2 cellular contexts compared by ENCODE assay signal in the genomic region with DNA sequence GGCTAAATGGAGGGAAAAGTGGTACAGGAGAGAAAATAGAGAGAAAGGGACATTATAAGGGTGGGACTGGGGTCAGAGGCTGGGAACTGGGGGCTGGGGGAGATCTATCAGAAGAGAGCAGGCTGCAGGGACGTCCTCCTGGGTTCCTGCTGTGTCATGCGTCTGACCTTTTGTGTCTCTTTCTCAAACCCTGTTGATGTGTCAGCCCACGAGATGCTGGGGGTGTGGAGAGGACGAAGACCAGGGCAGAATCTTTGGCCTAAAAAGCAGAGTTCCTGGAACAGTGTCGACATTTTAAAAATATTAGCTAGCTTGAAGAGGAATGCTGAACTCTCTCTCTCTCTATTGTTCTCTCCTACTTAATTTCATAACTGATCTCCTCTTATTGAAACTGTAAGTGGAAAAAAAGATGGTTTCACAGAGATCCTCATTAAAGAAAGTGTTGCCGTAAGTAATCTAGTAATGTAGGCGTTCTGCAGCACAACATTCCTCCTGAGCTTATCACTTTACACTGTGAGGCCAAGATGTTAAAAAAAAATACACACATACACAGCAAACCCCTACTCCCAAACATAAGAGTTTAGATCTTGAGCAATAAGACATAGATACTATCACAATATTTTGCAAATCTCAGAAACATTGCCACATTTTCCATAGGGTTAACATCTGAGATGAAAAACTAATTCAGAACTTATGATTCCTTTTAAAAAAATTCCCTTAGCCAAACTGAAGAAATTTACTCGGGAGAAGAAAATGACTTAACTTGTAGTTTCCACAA.
TF ChIP-seq lines count a peak whose summit lies in the region.

No MANE protein-coding gene starts in this region.

TF ChIP-seq in H1, 55 proteins besides CTCF, POLR2A, EP300 and RAD21:
- TF ChIP-seq SP1 (IDR thresholded peaks at IDR 0.05; ENCODE audit: low read depth, low read length): no peak
- TF ChIP-seq BACH1 (IDR thresholded peaks at IDR 0.05; ENCODE audit: low read length): no peak
- TF ChIP-seq SIRT6 (IDR thresholded peaks at IDR 0.05; ENCODE audit: low read length): no peak
- no peak for TF ChIP-seq BCL11A (IDR thresholded peaks at IDR 0.05; ENCODE audit: low read depth in 2 of 2, low read length in 2 of 2)
- TF ChIP-seq RXRA (IDR thresholded peaks at IDR 0.05; ENCODE audit: insufficient read depth, low read depth, low read length): no peak
- TF ChIP-seq JUND (IDR thresholded peaks at IDR 0.05; ENCODE audit: low read length): no peak
- TF ChIP-seq SP4 (IDR thresholded peaks at IDR 0.05; ENCODE audit: low read length): no peak
- TF ChIP-seq TAF1 (IDR thresholded peaks at IDR 0.05; ENCODE audit: low read depth, low read length): no peak
- TF ChIP-seq CBX5 (IDR thresholded peaks at IDR 0.05; ENCODE audit: low read depth, low read length): no peak
- no peak for TF ChIP-seq CEBPB (IDR thresholded peaks at IDR 0.05; ENCODE audit: low read depth, low read length)
- TF ChIP-seq JUN (IDR thresholded peaks at IDR 0.05; ENCODE audit: low read depth, low read length): no peak
- TF ChIP-seq TCF12 (IDR thresholded peaks at IDR 0.05; ENCODE audit: low read depth, low read length): no peak
- TF ChIP-seq POU5F1 (IDR thresholded peaks at IDR 0.05; ENCODE audit: low read depth, low read length): no peak
- TF ChIP-seq, protein P1, sequence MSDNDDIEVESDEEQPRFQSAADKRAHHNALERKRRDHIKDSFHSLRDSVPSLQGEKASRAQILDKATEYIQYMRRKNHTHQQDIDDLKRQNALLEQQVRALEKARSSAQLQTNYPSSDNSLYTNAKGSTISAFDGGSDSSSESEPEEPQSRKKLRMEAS (IDR thresholded peaks at IDR 0.05): no peak
- TF ChIP-seq SAP30 (IDR thresholded peaks at IDR 0.05; ENCODE audit: insufficient read depth, insufficient replicate concordance, low read length): no peak

TF ChIP-seq in HepG2, 621 proteins besides CTCF, POLR2A, EP300 and RAD21:
- TF ChIP-seq JARID2 (CRISPR knock-in tag; IDR thresholded peaks at IDR 0.05; ENCODE audit: insufficient replicate concordance) (no peak), SIX1 (CRISPR knock-in tag; IDR thresholded peaks at IDR 0.05; ENCODE audit: borderline replicate concordance) (no peak), ZNF484 (CRISPR knock-in tag; IDR thresholded peaks at IDR 0.05; ENCODE audit: borderline replicate concordance, low read depth) (no peak), JUN (CRISPR knock-in tag; IDR thresholded peaks at IDR 0.05) (no peak), KMT2A (CRISPR knock-in tag; IDR thresholded peaks at IDR 0.05) (no peak), ZBTB20 (CRISPR knock-in tag; IDR thresholded peaks at IDR 0.05; ENCODE audit: borderline replicate concordance, low read depth) (no peak), ZNF547 (CRISPR knock-in tag; IDR thresholded peaks at IDR 0.05) (no peak), ZBTB38 (CRISPR knock-in tag; IDR thresholded peaks at IDR 0.05) (no peak)
- TF ChIP-seq, protein P2, sequence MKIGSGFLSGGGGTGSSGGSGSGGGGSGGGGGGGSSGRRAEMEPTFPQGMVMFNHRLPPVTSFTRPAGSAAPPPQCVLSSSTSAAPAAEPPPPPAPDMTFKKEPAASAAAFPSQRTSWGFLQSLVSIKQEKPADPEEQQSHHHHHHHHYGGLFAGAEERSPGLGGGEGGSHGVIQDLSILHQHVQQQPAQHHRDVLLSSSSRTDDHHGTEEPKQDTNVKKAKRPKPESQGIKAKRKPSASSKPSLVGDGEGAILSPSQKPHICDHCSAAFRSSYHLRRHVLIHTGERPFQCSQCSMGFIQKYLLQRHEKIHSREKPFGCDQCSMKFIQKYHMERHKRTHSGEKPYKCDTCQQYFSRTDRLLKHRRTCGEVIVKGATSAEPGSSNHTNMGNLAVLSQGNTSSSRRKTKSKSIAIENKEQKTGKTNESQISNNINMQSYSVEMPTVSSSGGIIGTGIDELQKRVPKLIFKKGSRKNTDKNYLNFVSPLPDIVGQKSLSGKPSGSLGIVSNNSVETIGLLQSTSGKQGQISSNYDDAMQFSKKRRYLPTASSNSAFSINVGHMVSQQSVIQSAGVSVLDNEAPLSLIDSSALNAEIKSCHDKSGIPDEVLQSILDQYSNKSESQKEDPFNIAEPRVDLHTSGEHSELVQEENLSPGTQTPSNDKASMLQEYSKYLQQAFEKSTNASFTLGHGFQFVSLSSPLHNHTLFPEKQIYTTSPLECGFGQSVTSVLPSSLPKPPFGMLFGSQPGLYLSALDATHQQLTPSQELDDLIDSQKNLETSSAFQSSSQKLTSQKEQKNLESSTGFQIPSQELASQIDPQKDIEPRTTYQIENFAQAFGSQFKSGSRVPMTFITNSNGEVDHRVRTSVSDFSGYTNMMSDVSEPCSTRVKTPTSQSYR (CRISPR knock-in tag; IDR thresholded peaks at IDR 0.05; ENCODE audit: borderline replicate concordance): no peak
